ENCODE assay signal across 10 cellular contexts in genomic region chr9:106697799-106698591, GRCh38.
A peak's percentile ranks its signal among the peaks of the same experiment; 100 is the strongest.
DNase-seq lines count a peak whose midpoint lies in the region; ATAC-seq, FAIRE-seq and TF ChIP-seq lines count a peak whose summit lies in the region.
"Had no signal": no experiment of that assay in that cellular context is flagged by ENCODE, and none has a peak within 500 bp of the region (broad histone marks: within the 10 kb centered on the region; RNA-seq: fewer than 3 reads in every experiment).

No MANE protein-coding gene starts in this region.

- 20 to 30% methylated on average over 13 to 17 of the region's 17 CpGs for WGBS in body of pancreas, 2 donors
- WGBS in suprapubic skin: 16% methylated on average over 17 of the region's 17 CpGs

- H3K27ac ChIP-seq in body of pancreas (peak overlapping the region in 1 of 4 donors; percentile 1), suprapubic skin (no peak overlapping the region)
- H3K27ac ChIP-seq: VCaP had no signal

- TF ChIP-seq EP300 in suprapubic skin (IDR thresholded peaks at IDR 0.05): no peak

- no peaks in the 10 kb centered on the region for H3K27me3 ChIP-seq in body of pancreas
- H3K27me3 ChIP-seq in suprapubic skin: peaks cover 3% of the 10 kb centered on the region

- no peak for TF ChIP-seq POLR2A in body of pancreas (IDR thresholded peaks at IDR 0.05)
- TF ChIP-seq POLR2A in suprapubic skin (IDR thresholded peaks at IDR 0.05): no peak

- H3K9me3 ChIP-seq in body of pancreas (no peaks in the 10 kb centered on the region), suprapubic skin (no peaks in the 10 kb centered on the region)

- DNase-seq in AG10803 (ENCODE audit: low read depth) (peak; percentile 87), NCI-H1694 treated with DMSO at 0.1 percent for 48 hours (lab: John Stamatoyannopoulos, UW) (peak; percentile 84), body of pancreas (peak; percentile 73 to 87 (median 79)), suprapubic skin (ENCODE audit: low spot score in 2 of 2) (peak; percentile 72 to 79)

- peaks cover 8% of the 10 kb centered on the region for H3K4me1 ChIP-seq in body of pancreas
- peaks cover 9% of the 10 kb centered on the region for H3K4me1 ChIP-seq in suprapubic skin

- intact Hi-C loops in body of pancreas (cut with DNase I): no loop called here

- H3K4me3 ChIP-seq in AG10803 (ENCODE audit: low read length) (peak overlapping the region; percentile 47), body of pancreas (no peak overlapping the region), suprapubic skin (peak overlapping the region; percentile 36)

- peak; percentile 81 for FAIRE-seq in islet of Langerhans (lab: Jason Lieb, UNC)
- FAIRE-seq: G401.6 had no signal

- ATAC-seq in body of pancreas (peak; percentile 69), HG03039 (IDR thresholded peaks at IDR 0.05; ENCODE audit: unreplicated experiment) (no peak), HG03432 (IDR thresholded peaks at IDR 0.05; ENCODE audit: unreplicated experiment) (no peak), GM18909 (IDR thresholded peaks at IDR 0.05; ENCODE audit: poor library complexity, unreplicated experiment) (no peak)

- no peaks in the 10 kb centered on the region for H3K36me3 ChIP-seq in body of pancreas (replicated peaks in 1 of 2; ENCODE audit: insufficient read depth in 1 of 2, low read depth in 2 of 2)
- no peaks in the 10 kb centered on the region for H3K36me3 ChIP-seq in suprapubic skin

- TF ChIP-seq CTCF in AG10803 (conservative IDR thresholded peaks at IDR 0.05; ENCODE audit: low read length) (no peak), body of pancreas (IDR thresholded peaks at IDR 0.05) (no peak), suprapubic skin (IDR thresholded peaks at IDR 0.05) (no peak)

Comparison
In these comparisons a context has a peak if more than half of its experiments do, and no peak if none do; other contexts are left out.
1. H3K4me3 ChIP-seq: peak in AG10803 (single experiment) and suprapubic skin (single experiment); none in body of pancreas (0 of 2).
2. Peak in every context shown above with its lines, with median percentiles within 50 percentile points of each other: DNase-seq.